In the genomic region with DNA sequence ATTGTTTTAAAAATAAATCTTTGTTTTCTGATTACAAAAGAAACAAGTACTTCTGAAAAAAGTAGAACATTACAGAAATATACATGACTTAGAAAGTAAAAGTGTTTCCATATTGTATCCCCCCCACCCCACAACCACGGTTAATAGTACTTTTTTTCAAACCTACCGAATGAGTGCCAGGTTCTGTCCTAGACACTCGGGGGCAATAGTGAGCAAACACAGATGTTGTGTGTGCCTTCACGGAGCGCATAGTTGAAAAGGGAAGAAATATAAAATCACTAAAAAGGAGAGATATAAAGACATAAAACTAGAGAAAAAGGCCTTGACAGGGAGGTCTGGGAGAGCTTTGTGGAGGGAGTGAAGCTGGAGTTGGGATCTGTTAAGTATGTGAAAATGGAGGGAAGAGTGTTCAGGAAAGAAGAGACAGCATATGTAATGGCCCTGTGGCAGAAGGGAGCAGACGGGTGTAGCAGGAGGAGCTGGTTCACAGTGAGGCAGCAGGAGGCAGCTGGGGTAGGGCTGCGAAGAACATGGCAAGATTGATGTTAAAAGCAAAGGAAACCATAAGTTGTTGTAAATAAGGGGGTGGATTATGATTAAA, we compare ENCODE assay signal across 15 cellular contexts. TPM values are rescaled to one million over a fixed set of nuclear protein-coding genes. Genes with fewer than 3 reads are reported as not detected.
DNase-seq lines count a peak whose midpoint lies in the region; ATAC-seq and TF ChIP-seq lines count a peak whose summit lies in the region.
"Had no signal": no experiment of that assay in that cellular context is flagged by ENCODE, and none has a peak within 500 bp of the region (broad histone marks: within the 10 kb centered on the region; RNA-seq: fewer than 3 reads in every experiment).

No MANE protein-coding gene starts in this region.

- in situ Hi-C loops in mammary epithelial cell (cut with MboI; ENCODE audit: low sequenced_read_pairs in 2 of 2): no loop called here

- H2AFZ ChIP-seq in Karpas-422 (ENCODE audit: low read length) (no peak overlapping the region), mammary epithelial cell (ENCODE audit: low read depth, low read length) (no peak overlapping the region)

- no peaks in the 10 kb centered on the region for H3K36me3 ChIP-seq in Karpas-422 (ENCODE audit: insufficient read depth, low read length)
- H3K36me3 ChIP-seq in mammary epithelial cell (ENCODE audit: insufficient read depth, low read length): no peaks in the 10 kb centered on the region
- no peaks in the 10 kb centered on the region for H3K36me3 ChIP-seq in heart right ventricle
- H3K36me3 ChIP-seq: SJCRH30, thoracic aorta had no signal

- dilution Hi-C loops in mammary epithelial cell (cut with HindIII; ENCODE audit: low sequenced_read_pairs): no loop called here

- peaks cover 3 to 9% of the 10 kb centered on the region in 2 donors for H3K36me3 Mint-ChIP-seq in naive B cell

- intact Hi-C loops in mammary epithelial cell (cut with micrococcal nuclease): no loop called here
- intact Hi-C loops in heart right ventricle (cut with DNase I): loop anchor here in 2 of 10 donors (5.0 to 10.0 kb wide), 2 partner anchors 50 to 133 kb away; no protein-coding TSS in a partner anchor

- H3K4me1 ChIP-seq in Karpas-422 (ENCODE audit: low read length) (peaks cover 7% of the 10 kb centered on the region), mammary epithelial cell (ENCODE audit: insufficient read depth, low read length) (peaks cover 1% of the 10 kb centered on the region), heart right ventricle (no peaks in the 10 kb centered on the region)
- H3K4me1 ChIP-seq: SJCRH30 had no signal

- H3K27ac ChIP-seq in Karpas-422 (ENCODE audit: low read length): no peak overlapping the region
- no peak overlapping the region for H3K27ac ChIP-seq in mammary epithelial cell (ENCODE audit: insufficient read depth, low read depth, low read length)
- H3K27ac ChIP-seq in heart right ventricle: no peak overlapping the region
- H3K27ac ChIP-seq: SJCRH30, thoracic aorta had no signal

- peaks cover 31 to 39% (median 34%) of the 10 kb centered on the region in 3 donors for H3K4me1 Mint-ChIP-seq in naive B cell

- no peaks in the 10 kb centered on the region for H3K27me3 ChIP-seq in Karpas-422 (ENCODE audit: low read length)
- H3K27me3 ChIP-seq in mammary epithelial cell (ENCODE audit: insufficient read depth, low read length): peaks cover 5% of the 10 kb centered on the region
- H3K27me3 ChIP-seq in heart right ventricle: peaks cover 0 to 18% (median 0%) of the 10 kb centered on the region in 7 donors
- H3K27me3 ChIP-seq: SJCRH30 had no signal

- no peak overlapping the region for H3K4me3 ChIP-seq in Karpas-422 (ENCODE audit: low read length)
- H3K4me3 ChIP-seq in mammary epithelial cell (replicated peaks in 1 of 3; ENCODE audit: insufficient read depth in 1 of 3, low read depth in 2 of 3, low read length in 3 of 3): no peak overlapping the region
- H3K4me3 ChIP-seq in heart right ventricle: no peak overlapping the region
- H3K4me3 ChIP-seq: SJCRH30, thoracic aorta had no signal

- H3K9me2 ChIP-seq in Karpas-422 (replicated peaks; ENCODE audit: insufficient read depth, low read length): no peaks in the 10 kb centered on the region

- no peak overlapping the region for H3K4me2 ChIP-seq in Karpas-422 (ENCODE audit: low read depth, low read length, poor library complexity, severe bottlenecking)
- H3K4me2 ChIP-seq in mammary epithelial cell (ENCODE audit: insufficient read depth, low read depth, low read length): no peak overlapping the region

- H3K79me2 ChIP-seq in Karpas-422 (ENCODE audit: low read length) (no peaks in the 10 kb centered on the region), mammary epithelial cell (ENCODE audit: insufficient read depth, low read length) (no peaks in the 10 kb centered on the region)

- H3K9ac ChIP-seq in Karpas-422 (ENCODE audit: low read length): no peak overlapping the region
- no peak overlapping the region for H3K9ac ChIP-seq in mammary epithelial cell (ENCODE audit: insufficient read depth, low read length)

- 0 out of 3 replicates have a peak, but pooled peaks have one; percentile 17 for TF ChIP-seq CTCF in GM12872 (IDR thresholded peaks at IDR 0.05; ENCODE audit: insufficient read depth, low read depth, low read length)
- peak; percentile 21 to 31 for TF ChIP-seq CTCF in mammary epithelial cell (conservative IDR thresholded peaks at IDR 0.05 in 1 of 2, IDR thresholded peaks at IDR 0.05 in 1 of 2; ENCODE audit: extremely low read depth in 1 of 2, insufficient read depth in 1 of 2, low read depth in 1 of 2, low read length in 2 of 2)
- peak in 4 of 9 donors; percentile 13 to 27 (median 20) for TF ChIP-seq CTCF in heart right ventricle (IDR thresholded peaks at IDR 0.05)

- WGBS in mammary epithelial cell (ENCODE audit: low coverage, missing lambda C conversion rate): 88% methylated on average over 7 of the region's 7 CpGs
- 67 to 72% methylated on average over 7 of the region's 7 CpGs for WGBS in heart right ventricle, 2 donors

- CTCF ChIA-PET in mammary epithelial cell (lab: Charles Lee; ENCODE audit: low non-redundant PET): no interaction called here

- no peak for ATAC-seq in naive B cell (ENCODE audit: low read depth in 2 of 2)
- no peak for ATAC-seq in HG02870 (IDR thresholded peaks at IDR 0.05; ENCODE audit: unreplicated experiment)
- ATAC-seq in heart right ventricle: no peak

- peak overlapping the region in 5 of 6 donors; percentile 3 to 87 (median 71) for H3K27ac Mint-ChIP-seq in naive B cell

- H3K9me3 Mint-ChIP-seq in naive B cell: peaks cover 0 to 5% (median 0%) of the 10 kb centered on the region in 7 donors

- H3K4me3 Mint-ChIP-seq in naive B cell: peak overlapping the region in 6 of 8 donors; percentile 37 to 94 (median 84)

- no peaks in the 10 kb centered on the region for H3K9me3 ChIP-seq in Karpas-422 (ENCODE audit: low read length)
- no peaks in the 10 kb centered on the region for H3K9me3 ChIP-seq in mammary epithelial cell (replicated peaks; ENCODE audit: insufficient read depth, low read length)
- H3K9me3 ChIP-seq in heart right ventricle: no peaks in the 10 kb centered on the region
- H3K9me3 ChIP-seq: SJCRH30, thoracic aorta had no signal

- H4K20me1 ChIP-seq in Karpas-422 (ENCODE audit: insufficient read depth, low read depth, low read length) (no peaks in the 10 kb centered on the region), mammary epithelial cell (ENCODE audit: insufficient read depth, low read length) (no peaks in the 10 kb centered on the region)

- no TSS peak for BruUV-seq in mammary epithelial cell (replicated peaks; lab: Mats Ljungman, UMichigan)

- DNase-seq in Karpas-422 (peak; percentile 57), mammary epithelial cell (no peak), naive B cell (no peak), H4 (ENCODE audit: low spot score) (no peak), heart right ventricle (no peak)
- DNase-seq: activated CD4-positive, CD25-positive, alpha-beta regulatory T cell; COR-L47; cortex of kidney; foreskin melanocyte; NCI-H1105 treated with DMSO at 0.1 percent for 48 hours had no signal

- peaks cover 18 to 36% (median 29%) of the 10 kb centered on the region in 3 donors for H3K27me3 Mint-ChIP-seq in naive B cell

RNA-seq across cellular contexts. Expression of gene ALX4, which starts 42.1 kb away (rescaled TPM):
- not detected in 2 replicates for total RNA-seq in Karpas-422 (2014; rRNA removed; shearing (Covaris generic); ENCODE audit: low replicate concordance)
- total RNA-seq in mammary epithelial cell (under 1 TPM in 1 of 2 donors, not detected in 1; under 0.01 TPM), heart right ventricle (under 1 TPM in 5 of 10 donors, not detected in 5; 0.05 to 0.07 (median 0.06) TPM)
- polyA plus RNA-seq in mammary epithelial cell (not detected), naive B cell (ENCODE audit: low read depth in 6 of 6) (not detected), heart right ventricle (under 1 TPM; 0.01 to 0.07 TPM)
- polyA minus RNA-seq in mammary epithelial cell: not detected
- total RNA-seq in H4 (2014; rRNA removed; shearing (Covaris generic)): 2.5 and 2.9 TPM in 2 replicates
- total RNA-seq: thoracic aorta had no signal
- polyA plus RNA-seq: neural cell had no signal
